ENCODE assay signal across 8 cellular contexts in the genomic region with DNA sequence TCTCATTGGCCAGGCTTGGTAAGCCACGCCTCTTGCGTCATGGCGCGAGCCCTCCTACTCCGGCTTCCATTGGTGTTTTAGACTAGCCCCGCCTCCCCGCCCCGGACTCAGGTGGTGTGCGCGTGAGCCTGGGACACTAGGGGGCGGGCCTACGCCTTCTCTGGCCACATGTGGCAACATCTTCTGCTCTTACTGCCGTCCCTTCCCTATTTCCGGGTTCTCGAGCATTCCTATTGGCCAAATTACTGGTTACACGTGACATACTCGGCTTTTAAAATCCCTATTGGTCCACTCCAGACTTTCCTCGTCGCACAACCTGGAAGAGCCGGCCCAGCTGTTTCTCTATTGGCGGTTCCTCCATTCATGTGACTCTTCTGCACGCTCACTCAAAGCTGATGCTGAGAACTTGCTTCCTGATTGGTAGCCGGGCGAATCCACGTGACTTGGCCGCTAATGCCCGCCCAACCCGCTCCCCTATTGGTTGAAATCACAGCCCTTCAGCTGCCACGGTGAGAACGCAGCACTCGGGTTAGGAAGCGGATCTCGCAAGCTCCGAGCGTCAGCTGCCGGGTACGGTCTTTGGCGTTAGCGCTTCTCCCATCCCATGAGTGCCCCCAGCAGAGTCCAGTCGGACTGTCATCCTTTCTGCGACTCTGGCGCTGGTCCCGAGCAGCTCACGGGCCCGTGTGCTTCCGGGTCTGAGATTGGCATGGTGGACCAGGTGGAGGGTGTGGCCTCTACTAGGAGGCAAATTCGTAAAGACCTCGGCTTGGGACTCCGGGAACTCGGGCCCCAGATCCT. TPM values are rescaled to one million over a fixed set of nuclear protein-coding genes. Genes with fewer than 3 reads are reported as not detected.
A peak's percentile ranks its signal among the peaks of the same experiment; 100 is the strongest.
DNase-seq lines count a peak whose midpoint lies in the region; ATAC-seq and TF ChIP-seq lines count a peak whose summit lies in the region.

A gene with protein sequence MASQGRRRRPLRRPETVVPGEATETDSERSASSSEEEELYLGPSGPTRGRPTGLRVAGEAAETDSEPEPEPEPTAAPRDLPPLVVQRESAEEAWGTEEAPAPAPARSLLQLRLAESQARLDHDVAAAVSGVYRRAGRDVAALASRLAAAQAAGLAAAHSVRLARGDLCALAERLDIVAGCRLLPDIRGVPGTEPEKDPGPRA (plus strand): TSS at position 523 of the 801 bp plus-strand sequence. CDS start 513 bp downstream, outside the sequence.

- peaks cover 49% of the 10 kb centered on the region for H3K4me1 Mint-ChIP-seq in activated CD4-positive, alpha-beta T cell treated with anti-CD3 and anti-CD28 coated beads, Interleukin-2, amount 10 ng/mL, durations not matched to agents 7 days and 5 days

- CTCF ChIA-PET in activated CD4-positive, alpha-beta T cell treated with anti-CD3 and anti-CD28 coated beads, Interleukin-2, amount 10 ng/mL, durations not matched to agents 7 days and 5 days (lab: Charles Lee) = interaction anchor here (0.5 to 2.1 kb wide), 11 partner anchors 10 to 288 kb away, joined by 3 to 11 read pairs (median 3); no protein-coding TSS in a partner anchor

- no peaks in the 10 kb centered on the region for H3K9me3 Mint-ChIP-seq in activated CD4-positive, alpha-beta T cell treated with anti-CD3 and anti-CD28 coated beads, Interleukin-2, amount 10 ng/mL, durations not matched to agents 7 days and 5 days

- ATAC-seq in GM19328 (IDR thresholded peaks at IDR 0.05; ENCODE audit: unreplicated experiment) (peak; percentile 82), HG03520 (IDR thresholded peaks at IDR 0.05; ENCODE audit: unreplicated experiment) (peak; percentile 64)

- DNase-seq in NCI-H69 (lab: John Stamatoyannopoulos, UW) (peak; percentile 100), cortex of kidney (lab: John Stamatoyannopoulos, UW) (peak; percentile 52), left kidney (ENCODE audit: low read depth, low spot score) (peak; percentile 100)
- DNase-seq in activated CD4-positive, alpha-beta T cell treated with anti-CD3 and anti-CD28 coated beads, Interleukin-2, amount 10 ng/mL, durations not matched to agents 7 days and 5 days = peak; percentile 100
- peak; percentile 100 for DNase-seq in stimulated activated CD4-positive, alpha-beta T cell treated with anti-CD3 and anti-CD28 coated beads, Interleukin-2, amount 100 ng/mL, for 24 hours

- peak within 1 kb of the TSS; percentile 88 for H3K27ac ChIP-seq in C4-2B

- POLR2A ChIA-PET in activated CD4-positive, alpha-beta T cell treated with anti-CD3 and anti-CD28 coated beads, Interleukin-2, amount 10 ng/mL, durations not matched to agents 7 days and 5 days (lab: Charles Lee) = interaction anchor here (0.6 to 0.9 kb wide), 2 partner anchors 84 to 86 kb away, joined by 4 to 6 read pairs; no protein-coding TSS in a partner anchor

- H3K27ac Mint-ChIP-seq in activated CD4-positive, alpha-beta T cell treated with anti-CD3 and anti-CD28 coated beads, Interleukin-2, amount 10 ng/mL, durations not matched to agents 7 days and 5 days = peak within 1 kb of the TSS; percentile 94

- peaks cover 16% of the 10 kb centered on the region for H3K36me3 Mint-ChIP-seq in activated CD4-positive, alpha-beta T cell treated with anti-CD3 and anti-CD28 coated beads, Interleukin-2, amount 10 ng/mL, durations not matched to agents 7 days and 5 days (ENCODE audit: low read depth)

- H3K4me3 Mint-ChIP-seq in activated CD4-positive, alpha-beta T cell treated with anti-CD3 and anti-CD28 coated beads, Interleukin-2, amount 10 ng/mL, durations not matched to agents 7 days and 5 days = peak within 1 kb of the TSS; percentile 83

- no peak; the same call in 1 of the 2 replicates for TF ChIP-seq CTCF in C4-2B (conservative IDR thresholded peaks at IDR 0.05)

- H3K27me3 Mint-ChIP-seq in activated CD4-positive, alpha-beta T cell treated with anti-CD3 and anti-CD28 coated beads, Interleukin-2, amount 10 ng/mL, durations not matched to agents 7 days and 5 days = no peaks in the 10 kb centered on the region

RNA-seq across cellular contexts. Expression of the gene that starts here (rescaled TPM):
- total RNA-seq in activated CD4-positive, alpha-beta T cell treated with anti-CD3 and anti-CD28 coated beads, Interleukin-2, amount 10 ng/mL, durations not matched to agents 7 days and 5 days = 10 to 100 TPM; 15.3 to 19.7 TPM

Comparison
In these comparisons a context has a peak if more than half of its experiments do, and no peak if none do; other contexts are left out.
1. Peak in every context shown above with its lines: DNase-seq, ATAC-seq and H3K27ac ChIP-seq.